Comparison of ENCODE assay signal across 14 cellular contexts in genomic region chr10:11014671-11015141, GRCh38. TPM values are rescaled to one million over a fixed set of nuclear protein-coding genes. Genes with fewer than 3 reads are reported as not detected.
DNase-seq lines count a peak whose midpoint lies in the region; ATAC-seq, FAIRE-seq and TF ChIP-seq lines count a peak whose summit lies in the region.
"Had no signal": no experiment of that assay in that cellular context is flagged by ENCODE, and none has a peak within 500 bp of the region (broad histone marks: within the 10 kb centered on the region; RNA-seq: fewer than 3 reads in every experiment).

No MANE protein-coding gene starts in this region.

- H3K27ac ChIP-seq in endothelial cell of umbilical vein (ENCODE audit: insufficient read depth, low read depth, low read length), result no peak overlapping the region
- peak overlapping the region; percentile 33 to 79 for H3K27ac ChIP-seq in lung (ENCODE audit: low read depth in 1 of 2, low read length in 1 of 2)
- peak overlapping the region; percentile 46 for H3K27ac ChIP-seq in skeletal muscle tissue (ENCODE audit: low read depth, low read length)
- H3K27ac ChIP-seq: SJSA1 had no signal

- ATAC-seq in lung (ENCODE audit: insufficient read depth, low FRiP score) (no peak), HG03354 (IDR thresholded peaks at IDR 0.05; ENCODE audit: poor library complexity, severe bottlenecking, unreplicated experiment) (no peak), HG03565 (IDR thresholded peaks at IDR 0.05; ENCODE audit: unreplicated experiment) (no peak)

- intact Hi-C loops in endothelial cell of umbilical vein (cut with micrococcal nuclease), result loop anchor here (5.0 kb wide), 2 partner anchors 222 to 402 kb away; no protein-coding TSS in a partner anchor

- H3K4me1 ChIP-seq in endothelial cell of umbilical vein (ENCODE audit: control insufficient read depth, extremely low read depth, insufficient read depth, low read length), result peaks cover 9% of the 10 kb centered on the region
- H3K4me1 ChIP-seq in lung (ENCODE audit: control insufficient read depth in 2 of 2, insufficient read depth in 2 of 2, low read length in 2 of 2), result peaks cover 5 to 6% of the 10 kb centered on the region in 2 donors
- peaks cover 20 to 37% (median 37%) of the 10 kb centered on the region in 3 donors for H3K4me1 ChIP-seq in skeletal muscle tissue (ENCODE audit: control insufficient read depth in 3 of 3, insufficient read depth in 3 of 3, low read length in 3 of 3)

- CTCF ChIA-PET in endothelial cell of umbilical vein (lab: Charles Lee), result interaction anchor here (1.4 to 4.3 kb wide), 4 partner anchors 12 to 256 kb away, joined by 3 to 20 read pairs (median 6); no protein-coding TSS in a partner anchor

- H3K9ac ChIP-seq in endothelial cell of umbilical vein (replicated peaks; ENCODE audit: extremely low read depth, insufficient read depth, low read length) (no peak overlapping the region), skeletal muscle tissue (ENCODE audit: low read depth in 1 of 3, low read length in 3 of 3) (no peak overlapping the region)

- TF ChIP-seq CTCF in endothelial cell of umbilical vein (IDR thresholded peaks at IDR 0.05; ENCODE audit: extremely low read depth in 1 of 2, insufficient read depth in 1 of 2, low read depth in 1 of 2, low read length in 2 of 2) (no peak), lung (IDR thresholded peaks at IDR 0.05; ENCODE audit: control extremely low read depth, extremely low read depth) (no peak)

- no peaks in the 10 kb centered on the region for H3K36me3 ChIP-seq in endothelial cell of umbilical vein (ENCODE audit: control insufficient read depth in 2 of 2, extremely low read depth in 1 of 2, insufficient read depth in 2 of 2, low read length in 2 of 2)
- H3K36me3 ChIP-seq in lung (ENCODE audit: control insufficient read depth in 2 of 2, insufficient read depth in 2 of 2, low read length in 2 of 2), result no peaks in the 10 kb centered on the region
- no peaks in the 10 kb centered on the region for H3K36me3 ChIP-seq in skeletal muscle tissue (ENCODE audit: control insufficient read depth in 3 of 3, insufficient read depth in 3 of 3, low read length in 3 of 3)
- H3K36me3 ChIP-seq: SJSA1 had no signal

- peak; percentile 62 for DNase-seq in LHCN-M2 (ENCODE audit: low read depth)
- DNase-seq in endothelial cell of umbilical vein (ENCODE audit: low read depth, low spot score), result peak; percentile 23
- DNase-seq in lung (ENCODE audit: low spot score), result no peak
- DNase-seq in cortex of kidney (lab: John Stamatoyannopoulos, UW), result no peak
- DNase-seq in activated naive CD4-positive, alpha-beta T cell (lab: John Stamatoyannopoulos, UW), result no peak
- DNase-seq: activated CD4-positive, alpha-beta T cell treated with anti-CD3 and anti-CD28 coated beads, Interleukin-2, amount 50 U/mL, for 4 hours; immature natural killer cell; stimulated activated naive CD4-positive, alpha-beta T cell treated with Interleukin-2 at 50 U/mL for 16 hours had no signal

- TF ChIP-seq POLR2A in endothelial cell of umbilical vein (IDR thresholded peaks at IDR 0.05; ENCODE audit: low read depth, low read length), result no peak

- 54 to 79% methylated on average over 10 of the region's 10 CpGs for WGBS in lung, 2 donors

- H3K4me2 ChIP-seq in endothelial cell of umbilical vein (ENCODE audit: insufficient read depth, low read length), result no peak overlapping the region

- no peaks in the 10 kb centered on the region for H3K9me1 ChIP-seq in endothelial cell of umbilical vein (replicated peaks; ENCODE audit: control insufficient read depth, extremely low read depth, insufficient read depth, low read length)

- H4K20me1 ChIP-seq in endothelial cell of umbilical vein (replicated peaks; ENCODE audit: control insufficient read depth, extremely low read depth, insufficient read depth, low read length), result no peaks in the 10 kb centered on the region

- no peak overlapping the region for H3K4me3 ChIP-seq in endothelial cell of umbilical vein (replicated peaks in 1 of 3; ENCODE audit: insufficient read depth in 1 of 3, low read depth in 1 of 3, low read length in 3 of 3)
- no peak overlapping the region for H3K4me3 ChIP-seq in lung
- no peak overlapping the region for H3K4me3 ChIP-seq in skeletal muscle tissue (ENCODE audit: low read length in 3 of 3)
- H3K4me3 ChIP-seq: SJSA1 had no signal

- BruUV-seq in endothelial cell of umbilical vein (replicated peaks; lab: Mats Ljungman, UMichigan), result no TSS peak

- dilution Hi-C loops in endothelial cell of umbilical vein (cut with MboI; ENCODE audit: extremely low pct_ligation_motif_present, low sequenced_read_pairs), result no loop called here

- no peaks in the 10 kb centered on the region for H3K79me2 ChIP-seq in endothelial cell of umbilical vein (ENCODE audit: control insufficient read depth, insufficient read depth, low read length)

- no peak overlapping the region for H2AFZ ChIP-seq in endothelial cell of umbilical vein (ENCODE audit: low read depth, low read length)

- POLR2A ChIA-PET in endothelial cell of umbilical vein (lab: Charles Lee), result no interaction called here

- H3K27me3 ChIP-seq in endothelial cell of umbilical vein (ENCODE audit: control insufficient read depth in 2 of 2, insufficient read depth in 2 of 2, low read length in 2 of 2) (no peaks in the 10 kb centered on the region), lung (ENCODE audit: control insufficient read depth, insufficient read depth) (no peaks in the 10 kb centered on the region), skeletal muscle tissue (ENCODE audit: control insufficient read depth in 3 of 3, insufficient read depth in 3 of 3, low read length in 3 of 3) (peaks cover 0 to 19% (median 4%) of the 10 kb centered on the region in 3 donors)

- FAIRE-seq in endothelial cell of umbilical vein (lab: Jason Lieb, UNC), result no peak
- FAIRE-seq: D721Med, TTC549 had no signal

- H3K9me3 ChIP-seq in endothelial cell of umbilical vein (replicated peaks; ENCODE audit: control insufficient read depth, insufficient read depth, low read length) (no peaks in the 10 kb centered on the region), lung (ENCODE audit: control insufficient read depth in 2 of 2, insufficient read depth in 1 of 2, low read length in 1 of 2) (no peaks in the 10 kb centered on the region), skeletal muscle tissue (ENCODE audit: control insufficient read depth in 3 of 3, low read length in 3 of 3) (no peaks in the 10 kb centered on the region)

TF ChIP-seq in endothelial cell of umbilical vein, 7 proteins besides CTCF, POLR2A, EP300 and RAD21:
- TF ChIP-seq POLR2AphosphoS5 (IDR thresholded peaks at IDR 0.05; ENCODE audit: insufficient read depth, low read depth, low read length) (no peak), EZH2 (IDR thresholded peaks at IDR 0.05; ENCODE audit: borderline replicate concordance, low read depth, low read length, severe bottlenecking) (no peak), JUN (IDR thresholded peaks at IDR 0.05; ENCODE audit: borderline replicate concordance, insufficient read depth, insufficient read length, low read depth) (no peak), GATA2 (IDR thresholded peaks at IDR 0.05; ENCODE audit: insufficient read depth, insufficient read length, low read depth, low read length) (no peak), MYC (IDR thresholded peaks at IDR 0.05; ENCODE audit: low read depth, low read length) (no peak)
TF ChIP-seq in endothelial cell of umbilical vein: peak in this region for 0.

RNA-seq across cellular contexts. Expression of gene CELF2, which starts 3.0 kb away (rescaled TPM):
- total RNA-seq in LHCN-M2 (2014; rRNA removed), result 59.5 and 68.1 TPM in 2 replicates
- 26.8 TPM for polyA plus RNA-seq in LHCN-M2 (2012)
- 35.5 and 42.6 TPM in 2 replicates for total RNA-seq in endothelial cell of umbilical vein
- polyA plus RNA-seq in endothelial cell of umbilical vein, result 21.6 and 23.4 TPM in 2 replicates
- 17.9 and 19.7 TPM in 2 replicates for polyA plus RNA-seq in endothelial cell of umbilical vein (2011; cell fraction: cytosol; rRNA removed)
- 25.6 and 28.0 TPM in 2 replicates for polyA plus RNA-seq in endothelial cell of umbilical vein (2011; cell fraction: nucleus; rRNA removed)
- 10.8 and 11.9 TPM in 2 replicates for polyA plus RNA-seq in endothelial cell of umbilical vein (2012)
- 56.1 and 61.4 TPM in 2 replicates for polyA minus RNA-seq in endothelial cell of umbilical vein
- polyA minus RNA-seq in endothelial cell of umbilical vein (2011; cell fraction: cytosol; rRNA and poly(A)+ RNA removed), result not detected
- 44.4 and 45.7 TPM in 2 replicates for polyA minus RNA-seq in endothelial cell of umbilical vein (2011; cell fraction: nucleus; rRNA and poly(A)+ RNA removed)
- 100 to 1,000 TPM in 1 of 2 donors, 10 to 100 TPM in 1; 91.1 to 115 TPM for total RNA-seq in lung
- 10 to 100 TPM; 13.6 to 36.3 TPM for polyA plus RNA-seq in lung
- 31.8 TPM for total RNA-seq in skeletal muscle tissue
- total RNA-seq: SJSA1 had no signal

Comparison
In these comparisons a context has a peak if more than half of its experiments do, and no peak if none do; other contexts are left out.
1. DNase-seq: peak in LHCN-M2 (single experiment) and endothelial cell of umbilical vein (single experiment); none in lung (single experiment), cortex of kidney (single experiment) and activated naive CD4-positive, alpha-beta T cell (0 of 4).